Comparison of ENCODE assay signal across 8 cellular contexts in the genomic region with DNA sequence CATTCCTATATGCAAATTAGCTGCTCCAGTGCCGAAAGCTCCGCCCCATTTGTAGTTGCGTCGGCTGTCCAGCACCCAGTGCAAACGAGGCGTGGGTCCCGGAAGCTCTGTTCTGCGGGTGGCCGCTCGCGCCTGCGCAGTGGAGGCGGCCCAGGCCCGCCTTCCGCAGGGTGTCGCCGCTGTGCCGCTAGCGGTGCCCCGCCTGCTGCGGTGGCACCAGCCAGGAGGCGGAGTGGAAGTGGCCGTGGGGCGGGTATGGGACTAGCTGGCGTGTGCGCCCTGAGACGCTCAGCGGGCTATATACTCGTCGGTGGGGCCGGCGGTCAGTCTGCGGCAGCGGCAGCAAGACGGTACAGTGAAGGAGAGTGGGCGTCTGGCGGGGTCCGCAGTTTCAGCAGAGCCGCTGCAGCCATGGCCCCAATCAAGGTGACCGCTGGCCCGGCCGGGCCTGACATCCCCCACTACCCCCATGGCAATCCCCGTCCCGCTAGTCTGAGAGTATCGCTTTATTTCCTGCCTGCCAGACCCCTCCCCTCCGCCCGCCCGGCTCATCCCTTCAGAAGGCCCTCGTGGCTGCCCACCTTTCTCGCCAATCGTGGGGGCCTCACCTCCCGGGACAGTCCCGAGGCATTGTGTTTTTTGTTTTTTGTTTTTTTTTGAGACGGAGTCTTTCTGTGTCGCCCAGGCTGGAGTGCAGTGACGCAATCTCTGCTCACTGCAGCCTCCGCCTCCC. TPM values are rescaled to one million over a fixed set of nuclear protein-coding genes. Genes with fewer than 3 reads are reported as not detected.
DNase-seq lines count a peak whose midpoint lies in the region; ATAC-seq and TF ChIP-seq lines count a peak whose summit lies in the region.

A gene (plus strand): TSS at position 161 of the 733 bp plus-strand sequence. CDS start 95 bp downstream, at position 256.

- H2AFZ ChIP-seq in DND-41 (ENCODE audit: low read depth, low read length): peak within 1 kb of the TSS; percentile 91

- peak within 1 kb of the TSS; percentile 66 for H3K4me2 ChIP-seq in DND-41 (ENCODE audit: insufficient read depth, low read length)

- H3K79me2 ChIP-seq in DND-41 (ENCODE audit: insufficient read depth, low read length): peaks cover 44% of the 10 kb centered on the region

- peak within 1 kb of the TSS; percentile 87 for H3K9ac ChIP-seq in DND-41 (ENCODE audit: low read depth, low read length)
- peak within 1 kb of the TSS; percentile 93 for H3K9ac ChIP-seq in muscle layer of colon (ENCODE audit: low read length)

- H4K20me1 ChIP-seq in DND-41 (ENCODE audit: insufficient read depth, low read length): peaks cover 15% of the 10 kb centered on the region

- peak; percentile 90 to 93 for TF ChIP-seq POLR2A in Peyer's patch (IDR thresholded peaks at IDR 0.05)

- TF ChIP-seq CTCF in DND-41 (IDR thresholded peaks at IDR 0.05; ENCODE audit: borderline replicate concordance, extremely low read depth, low read length, poor library complexity, severe bottlenecking) (peak; percentile 60), Peyer's patch (IDR thresholded peaks at IDR 0.05) (peak; percentile 43 to 89 (median 67))

- H3K9me3 ChIP-seq in DND-41 (ENCODE audit: insufficient read depth, low read length, severe bottlenecking): no peaks in the 10 kb centered on the region
- H3K9me3 ChIP-seq in KOPT-K1 (ENCODE audit: insufficient read depth, low read length, poor library complexity, severe bottlenecking): no peaks in the 10 kb centered on the region
- no peaks in the 10 kb centered on the region for H3K9me3 ChIP-seq in Peyer's patch
- H3K9me3 ChIP-seq in esophagus (ENCODE audit: control insufficient read depth in 2 of 2, insufficient read depth in 1 of 2, low read depth in 1 of 2, low read length in 1 of 2): no peaks in the 10 kb centered on the region
- H3K9me3 ChIP-seq in muscle layer of colon (ENCODE audit: low read length): no peaks in the 10 kb centered on the region

- peak within 1 kb of the TSS; percentile 91 for H3K27ac ChIP-seq in DND-41 (ENCODE audit: low read length)
- peak within 1 kb of the TSS; percentile 80 for H3K27ac ChIP-seq in KOPT-K1 (ENCODE audit: low read depth, low read length, poor library complexity, severe bottlenecking)
- peak within 1 kb of the TSS; percentile 94 to 99 (median 96) for H3K27ac ChIP-seq in Peyer's patch
- peak within 1 kb of the TSS; percentile 84 to 99 for H3K27ac ChIP-seq in esophagus (ENCODE audit: low read depth in 2 of 2, low read length in 1 of 2)
- peak within 1 kb of the TSS; percentile 99 for H3K27ac ChIP-seq in muscle layer of colon (ENCODE audit: low read depth, low read length)

- 0% methylated on average over 56 to 57 of the region's 57 CpGs for WGBS in esophagus, 2 donors

- peaks cover 41% of the 10 kb centered on the region for H3K4me1 ChIP-seq in DND-41 (ENCODE audit: insufficient read depth, low read length)
- peaks cover 0 to 73% (median 4%) of the 10 kb centered on the region in 4 donors for H3K4me1 ChIP-seq in Peyer's patch
- peaks cover 0 to 26% of the 10 kb centered on the region in 2 donors for H3K4me1 ChIP-seq in esophagus (ENCODE audit: control insufficient read depth in 2 of 2, insufficient read depth in 2 of 2, low read length in 1 of 2)
- peaks cover 17% of the 10 kb centered on the region for H3K4me1 ChIP-seq in muscle layer of colon (ENCODE audit: insufficient read depth, low read length)

- H3K36me3 ChIP-seq in DND-41 (ENCODE audit: insufficient read depth, low read length) (peaks cover 45% of the 10 kb centered on the region), KOPT-K1 (ENCODE audit: insufficient read depth, low read length) (peaks cover 52% of the 10 kb centered on the region), Peyer's patch (peaks cover 0 to 41% (median 0%) of the 10 kb centered on the region in 3 donors), esophagus (ENCODE audit: control insufficient read depth in 2 of 2, insufficient read depth in 2 of 2, low read length in 1 of 2) (peaks cover 0 to 30% of the 10 kb centered on the region in 2 donors), muscle layer of colon (ENCODE audit: insufficient read depth, low read length) (peaks cover 9% of the 10 kb centered on the region)

- DNase-seq in DND-41: peak; percentile 97
- peak; percentile 91 to 98 (median 97) for DNase-seq in Peyer's patch
- peak; percentile 94 to 96 for DNase-seq in activated T-cell treated with anti-CD3 and anti-CD28 coated beads, Interleukin-2, amount 50 U/mL, for 48 hours
- DNase-seq in stimulated activated CD8-positive, alpha-beta memory T cell treated with anti-CD3 and anti-CD28 coated beads, Interleukin-7, amount 100 ng/mL, for 24 hours (ENCODE audit: low read depth): peak; percentile 84

- H3K4me3 ChIP-seq in DND-41 (ENCODE audit: low read depth in 1 of 2, low read length in 2 of 2) (peak within 1 kb of the TSS; percentile 52 to 71), Peyer's patch (peak within 1 kb of the TSS; percentile 60 to 88 (median 74)), esophagus (ENCODE audit: low read depth in 1 of 2, low read length in 2 of 2) (peak within 1 kb of the TSS; percentile 62 to 76), muscle layer of colon (ENCODE audit: low read depth in 1 of 2, low read length in 2 of 2) (peak within 1 kb of the TSS; percentile 92 to 98)

- no peaks in the 10 kb centered on the region for H3K27me3 ChIP-seq in DND-41 (ENCODE audit: insufficient read depth, low read length, poor library complexity)
- H3K27me3 ChIP-seq in Peyer's patch: no peaks in the 10 kb centered on the region
- H3K27me3 ChIP-seq in esophagus (ENCODE audit: control insufficient read depth in 1 of 2, insufficient read depth in 2 of 2, low read length in 2 of 2): no peaks in the 10 kb centered on the region
- no peaks in the 10 kb centered on the region for H3K27me3 ChIP-seq in muscle layer of colon (ENCODE audit: control insufficient read depth in 1 of 2, insufficient read depth in 2 of 2, low read length in 2 of 2)

- ATAC-seq in DND-41 (ENCODE audit: insufficient read depth, low read depth) (peak; percentile 81), GM21737 (IDR thresholded peaks at IDR 0.05; ENCODE audit: unreplicated experiment) (peak; percentile 63)

RNA-seq across cellular contexts. Expression of the gene that starts here (rescaled TPM):
- total RNA-seq in Peyer's patch: 100 to 1,000 TPM; 202 to 345 (median 268) TPM
- polyA plus RNA-seq in esophagus: 100 to 1,000 TPM; 442 to 808 TPM

Comparison
In these comparisons a context has a peak if more than half of its experiments do, and no peak if none do; other contexts are left out.
1. Peak in every context shown above with its lines: DNase-seq, ATAC-seq, H3K4me3 ChIP-seq and H3K27ac ChIP-seq.